ENCODE assay signal across 27 cellular contexts in genomic region chr5:7039058-7039457, GRCh38.
"Had no signal": no experiment of that assay in that cellular context is flagged by ENCODE, and none has a peak within 500 bp of the region (broad histone marks: within the 10 kb centered on the region; RNA-seq: fewer than 3 reads in every experiment).

No MANE protein-coding gene starts in this region.

- H3K27ac ChIP-seq: left lung, lower lobe of right lung, pancreas, prostate gland, spleen, suprapubic skin, thoracic aorta, tibial artery, upper lobe of right lung had no signal

- H3K27me3 Mint-ChIP-seq: naive B cell had no signal

- H3K4me3 Mint-ChIP-seq: immature natural killer cell; mesothelial cell of epicardium; naive B cell; natural killer cell treated with Interleukin-12 subunit alpha and Interleukin-12 subunit beta and Interleukin-15 and Interleukin-18, amount 100 ng/mL, for 72 hours; stimulated activated effector memory CD8-positive, alpha-beta T cell treated with anti-CD3 and anti-CD28 coated beads, Interleukin-12 subunit alpha, Interleukin-12 subunit beta, amount 100 ng/mL, for 72 hours; stimulated activated naive CD8-positive, alpha-beta T cell treated with anti-CD3 and anti-CD28 coated beads, Interleukin-15, Interleukin-2, amounts not matched to agents 100 ng/mL and 50 ng/mL, for 24 hours had no signal

- H3K4me3 ChIP-seq: left lung, lower lobe of right lung, pancreas, prostate gland, spleen, suprapubic skin, thoracic aorta, tibial artery, upper lobe of right lung had no signal

- H3K9me3 ChIP-seq: lower lobe of right lung, pancreas, prostate gland, spleen, suprapubic skin, thoracic aorta, tibial artery, upper lobe of right lung had no signal

- H3K4me1 ChIP-seq: left lung, lower lobe of right lung, pancreas, prostate gland, spleen, suprapubic skin, tibial artery, upper lobe of right lung had no signal

- DNase-seq: hypothalamus; immature natural killer cell; kidney; left colon; left lung; lower lobe of right lung; mesendoderm; naive B cell; pancreas; posterior cingulate gyrus; retina; right cardiac atrium; small intestine; spleen; stimulated activated CD4-positive, alpha-beta T cell treated with anti-CD3 and anti-CD28 coated beads, Interleukin-4, amount 100 ng/mL, for 24 hours; stimulated activated naive CD4-positive, alpha-beta T cell; tibial artery; trophoblast cell; upper lobe of right lung had no signal

- H3K27ac Mint-ChIP-seq: immature natural killer cell; mesothelial cell of epicardium; naive B cell; natural killer cell treated with Interleukin-12 subunit alpha and Interleukin-12 subunit beta and Interleukin-15 and Interleukin-18, amount 100 ng/mL, for 72 hours; stimulated activated effector memory CD8-positive, alpha-beta T cell treated with anti-CD3 and anti-CD28 coated beads, Interleukin-12 subunit alpha, Interleukin-12 subunit beta, amount 100 ng/mL, for 72 hours; stimulated activated naive CD8-positive, alpha-beta T cell treated with anti-CD3 and anti-CD28 coated beads, Interleukin-15, Interleukin-2, amounts not matched to agents 100 ng/mL and 50 ng/mL, for 24 hours had no signal

- ATAC-seq: left colon; left lung; lower lobe of right lung; natural killer cell treated with Interleukin-12 subunit alpha and Interleukin-12 subunit beta and Interleukin-15 and Interleukin-18, amount 100 ng/mL, for 72 hours; pancreas; right cardiac atrium; sciatic nerve; stimulated activated effector memory CD8-positive, alpha-beta T cell treated with anti-CD3 and anti-CD28 coated beads, Interleukin-12 subunit alpha, Interleukin-12 subunit beta, amount 100 ng/mL, for 72 hours; upper lobe of right lung had no signal

- H3K36me3 ChIP-seq: left lung, lower lobe of right lung, pancreas, prostate gland, spleen, suprapubic skin, thoracic aorta, tibial artery, upper lobe of right lung had no signal

- H3K36me3 Mint-ChIP-seq: immature natural killer cell; mesothelial cell of epicardium; naive B cell; stimulated activated effector memory CD8-positive, alpha-beta T cell treated with anti-CD3 and anti-CD28 coated beads, Interleukin-12 subunit alpha, Interleukin-12 subunit beta, amount 100 ng/mL, for 72 hours had no signal

- H3K4me1 Mint-ChIP-seq: immature natural killer cell; mesothelial cell of epicardium; naive B cell; stimulated activated effector memory CD8-positive, alpha-beta T cell treated with anti-CD3 and anti-CD28 coated beads, Interleukin-12 subunit alpha, Interleukin-12 subunit beta, amount 100 ng/mL, for 72 hours had no signal

- H3K27me3 ChIP-seq: left lung, pancreas, spleen, suprapubic skin, tibial artery, upper lobe of right lung had no signal
